1 cellular context compared by ENCODE assay signal in the genomic region with DNA sequence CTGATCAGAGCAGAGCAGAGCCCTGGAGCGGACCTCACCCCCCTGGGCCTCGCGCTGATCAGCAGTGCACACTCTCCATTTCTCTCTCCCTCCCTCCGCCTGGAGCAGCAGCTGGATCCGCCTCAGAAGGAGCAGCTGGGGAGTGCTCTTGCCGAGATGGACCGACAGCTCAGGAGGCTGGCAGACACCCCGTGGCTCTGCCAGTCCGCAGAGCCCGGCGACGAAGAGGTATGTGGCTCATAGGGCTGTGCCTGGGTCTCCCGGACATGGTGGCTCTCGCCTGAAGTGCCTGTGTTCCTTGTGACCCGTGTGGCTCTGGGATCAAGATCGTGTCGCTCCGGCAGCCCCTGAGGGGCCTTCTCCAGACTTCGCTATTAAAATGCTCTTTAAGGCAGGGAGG.
TF ChIP-seq lines count a peak whose summit lies in the region.

No MANE protein-coding gene starts in this region.

TF ChIP-seq in SK-N-SH, 30 proteins besides CTCF, POLR2A, EP300 and RAD21 (continued from another document):
- TF ChIP-seq ELF1 (IDR thresholded peaks at IDR 0.05): no peak
- no peak for TF ChIP-seq RXRA (IDR thresholded peaks at IDR 0.05; ENCODE audit: borderline replicate concordance, low read depth)
- no peak for TF ChIP-seq SIN3A (IDR thresholded peaks at IDR 0.05; ENCODE audit: borderline replicate concordance, low read depth, low read length)
- no peak for TF ChIP-seq EZH2phosphoT487 (IDR thresholded peaks at IDR 0.05; ENCODE audit: borderline replicate concordance, low read depth)
- TF ChIP-seq MEF2A (IDR thresholded peaks at IDR 0.05; ENCODE audit: borderline replicate concordance, low read depth): no peak
- no peak for TF ChIP-seq SMC3 (IDR thresholded peaks at IDR 0.05; ENCODE audit: low read depth, low read length)
- no peak for TF ChIP-seq TAF1 (IDR thresholded peaks at IDR 0.05; ENCODE audit: borderline replicate concordance, low read depth, low read length)
